8 cellular contexts compared by ENCODE assay signal in the genomic region with DNA sequence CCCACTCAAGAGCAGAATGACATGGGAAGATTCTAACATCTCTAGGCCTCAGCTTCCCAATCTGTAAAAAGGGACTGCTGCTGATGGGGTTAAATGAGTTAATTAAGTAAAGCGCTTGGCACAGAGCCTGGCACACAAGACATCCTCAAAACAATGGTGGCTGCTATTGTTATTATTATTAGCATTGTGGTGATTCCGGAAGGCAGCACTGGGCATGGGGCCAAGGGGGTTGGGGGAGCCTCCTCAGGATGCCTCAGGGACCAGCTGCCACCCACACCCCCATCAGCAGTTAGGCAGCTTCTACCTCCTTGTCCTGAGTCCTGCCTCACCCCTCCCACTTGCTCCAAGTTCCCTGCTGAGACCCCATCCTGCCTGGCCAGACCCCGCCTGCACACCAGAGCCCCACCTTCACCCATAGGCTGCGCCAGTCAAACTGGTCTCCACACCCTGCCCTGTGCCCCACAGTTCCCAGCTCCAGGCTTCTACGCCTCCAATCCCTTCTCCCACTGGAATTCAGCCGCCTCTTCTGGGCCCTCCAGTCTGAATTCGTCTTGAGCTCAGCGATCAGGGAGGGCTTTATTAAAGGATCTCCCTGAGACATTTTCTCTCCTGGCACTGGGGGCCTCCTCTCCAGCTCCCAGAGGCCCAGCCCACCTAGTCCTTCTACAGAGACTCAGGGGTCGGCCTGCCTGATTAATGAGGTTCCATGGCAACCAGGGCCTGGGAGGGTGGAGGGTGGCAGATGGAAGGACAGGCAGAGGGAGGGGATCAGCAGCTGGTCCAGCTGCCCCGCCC. TPM values are rescaled to one million over a fixed set of nuclear protein-coding genes. Genes with fewer than 3 reads are reported as not detected.
A peak's percentile ranks its signal among the peaks of the same experiment; 100 is the strongest.
DNase-seq lines count a peak whose midpoint lies in the region; ATAC-seq and TF ChIP-seq lines count a peak whose summit lies in the region.

No MANE protein-coding gene starts in this region.

- TF ChIP-seq CTCF in DND-41 (IDR thresholded peaks at IDR 0.05; ENCODE audit: borderline replicate concordance, extremely low read depth, low read length, poor library complexity, severe bottlenecking) (no peak), right atrium auricular region (IDR thresholded peaks at IDR 0.05) (no peak)

- no peaks in the 10 kb centered on the region for H3K27me3 Mint-ChIP-seq in activated naive CD8-positive, alpha-beta T cell treated with anti-CD3 and anti-CD28 coated beads, Interleukin-2, amount 50 U/mL, for 24 hours
- no peaks in the 10 kb centered on the region for H3K27me3 Mint-ChIP-seq in naive thymus-derived CD4-positive, alpha-beta T cell

- peak overlapping the region; percentile 91 for H3K27ac Mint-ChIP-seq in activated naive CD8-positive, alpha-beta T cell treated with anti-CD3 and anti-CD28 coated beads, Interleukin-2, amount 50 U/mL, for 24 hours
- peak overlapping the region in 2 of 9 donors; percentile 51 to 88 for H3K27ac Mint-ChIP-seq in naive thymus-derived CD4-positive, alpha-beta T cell

- H3K4me1 ChIP-seq in DND-41 (ENCODE audit: insufficient read depth, low read length) (peaks cover 48% of the 10 kb centered on the region), right atrium auricular region (peaks cover 0 to 35% of the 10 kb centered on the region in 2 donors)
- peaks cover 9 to 29% of the 10 kb centered on the region in 2 donors for H3K4me1 ChIP-seq in naive thymus-derived CD4-positive, alpha-beta T cell (ENCODE audit: control insufficient read depth in 2 of 2, insufficient read depth in 2 of 2, low read length in 2 of 2)

- peak overlapping the region; percentile 95 for H3K4me2 ChIP-seq in DND-41 (ENCODE audit: insufficient read depth, low read length)

- H3K4me3 ChIP-seq in DND-41 (ENCODE audit: low read depth in 1 of 2, low read length in 2 of 2) (peak overlapping the region; percentile 34 to 74), right atrium auricular region (peak overlapping the region in 1 of 2 donors; percentile 47)
- H3K4me3 ChIP-seq in naive thymus-derived CD4-positive, alpha-beta T cell (ENCODE audit: low read length), result no peak overlapping the region

- ATAC-seq in DND-41 (ENCODE audit: insufficient read depth, low read depth), result no peak
- no peak for ATAC-seq in activated naive CD8-positive, alpha-beta T cell treated with anti-CD3 and anti-CD28 coated beads, Interleukin-2, amount 50 U/mL, for 24 hours
- ATAC-seq in naive thymus-derived CD4-positive, alpha-beta T cell, result no peak

- POLR2A ChIA-PET in naive thymus-derived CD4-positive, alpha-beta T cell (lab: Charles Lee), result interaction anchor here (0.7 to 1.9 kb wide), 6 partner anchors 17 to 591 kb away, joined by 3 to 9 read pairs (median 4); a partner anchor contains a TSS

- peak overlapping the region; percentile 94 for H3K4me3 Mint-ChIP-seq in activated naive CD8-positive, alpha-beta T cell treated with anti-CD3 and anti-CD28 coated beads, Interleukin-2, amount 50 U/mL, for 24 hours
- peak overlapping the region in 9 of 10 donors; percentile 26 to 95 (median 60) for H3K4me3 Mint-ChIP-seq in naive thymus-derived CD4-positive, alpha-beta T cell

- H3K27me3 ChIP-seq in DND-41 (ENCODE audit: insufficient read depth, low read length, poor library complexity) (no peaks in the 10 kb centered on the region), right atrium auricular region (no peaks in the 10 kb centered on the region)
- no peaks in the 10 kb centered on the region for H3K27me3 ChIP-seq in naive thymus-derived CD4-positive, alpha-beta T cell (ENCODE audit: control insufficient read depth in 2 of 2, insufficient read depth in 2 of 2, low read length in 2 of 2)

- intact Hi-C loops in naive thymus-derived CD4-positive, alpha-beta T cell (cut with micrococcal nuclease), result loop anchor here in 1 of 2 donors (1.0 kb wide), 2 partner anchors 10 to 309 kb away; a partner anchor contains a TSS

- H3K9me3 ChIP-seq in DND-41 (ENCODE audit: insufficient read depth, low read length, severe bottlenecking) (no peaks in the 10 kb centered on the region), right atrium auricular region (no peaks in the 10 kb centered on the region)
- H3K9me3 ChIP-seq in naive thymus-derived CD4-positive, alpha-beta T cell (ENCODE audit: control insufficient read depth in 2 of 3, low read length in 3 of 3), result no peaks in the 10 kb centered on the region

- H3K36me3 Mint-ChIP-seq in activated naive CD8-positive, alpha-beta T cell treated with anti-CD3 and anti-CD28 coated beads, Interleukin-2, amount 50 U/mL, for 24 hours (ENCODE audit: low read depth), result peaks cover 9% of the 10 kb centered on the region
- H3K36me3 Mint-ChIP-seq in naive thymus-derived CD4-positive, alpha-beta T cell, result peaks cover 0 to 8% (median 0%) of the 10 kb centered on the region in 5 donors

- DNase-seq in DND-41, result peak; percentile 42
- peak; percentile 60 for DNase-seq in NCI-H1105 treated with DMSO at 0.1 percent for 48 hours (lab: John Stamatoyannopoulos, UW)
- no peak for DNase-seq in activated naive CD8-positive, alpha-beta T cell treated with anti-CD3 and anti-CD28 coated beads, Interleukin-2, amount 50 U/mL, for 24 hours
- no peak for DNase-seq in naive thymus-derived CD4-positive, alpha-beta T cell
- DNase-seq in HK-2 (ENCODE audit: unreplicated experiment), result no peak
- no peak for DNase-seq in activated CD8-positive, alpha-beta memory T cell treated with anti-CD3 and anti-CD28 coated beads for 24 hours
- no peak for DNase-seq in right atrium auricular region (ENCODE audit: low spot score)
- no peak for DNase-seq in stimulated activated CD4-positive, alpha-beta T cell treated with anti-CD3 and anti-CD28 coated beads, Interleukin-2, amount 100 ng/mL, for 24 hours

- peaks cover 64% of the 10 kb centered on the region for H3K79me2 ChIP-seq in DND-41 (ENCODE audit: insufficient read depth, low read length)

- H2AFZ ChIP-seq in DND-41 (ENCODE audit: low read depth, low read length), result 0 out of 2 replicates have a peak overlapping the region, but pooled peaks have one; percentile 13

- peaks cover 79% of the 10 kb centered on the region for H3K4me1 Mint-ChIP-seq in activated naive CD8-positive, alpha-beta T cell treated with anti-CD3 and anti-CD28 coated beads, Interleukin-2, amount 50 U/mL, for 24 hours
- peaks cover 7 to 79% (median 40%) of the 10 kb centered on the region in 7 donors for H3K4me1 Mint-ChIP-seq in naive thymus-derived CD4-positive, alpha-beta T cell

- peak overlapping the region; percentile 78 for H3K27ac ChIP-seq in DND-41 (ENCODE audit: low read length)
- H3K27ac ChIP-seq in naive thymus-derived CD4-positive, alpha-beta T cell (ENCODE audit: low read depth, low read length), result no peak overlapping the region
- H3K27ac ChIP-seq in right atrium auricular region, result no peak overlapping the region

- no peaks in the 10 kb centered on the region for H3K9me3 Mint-ChIP-seq in activated naive CD8-positive, alpha-beta T cell treated with anti-CD3 and anti-CD28 coated beads, Interleukin-2, amount 50 U/mL, for 24 hours
- no peaks in the 10 kb centered on the region for H3K9me3 Mint-ChIP-seq in naive thymus-derived CD4-positive, alpha-beta T cell

- H3K36me3 ChIP-seq in DND-41 (ENCODE audit: insufficient read depth, low read length) (peaks cover 56% of the 10 kb centered on the region), right atrium auricular region (no peaks in the 10 kb centered on the region)
- H3K36me3 ChIP-seq in naive thymus-derived CD4-positive, alpha-beta T cell (ENCODE audit: control insufficient read depth in 2 of 3, insufficient read depth in 3 of 3, low read length in 3 of 3), result no peaks in the 10 kb centered on the region

- H3K9ac ChIP-seq in DND-41 (ENCODE audit: low read depth, low read length), result peak overlapping the region; percentile 70

- CTCF ChIA-PET in naive thymus-derived CD4-positive, alpha-beta T cell (lab: Charles Lee), result interaction anchor here (0.6 to 1.0 kb wide), 3 partner anchors 14 to 33 kb away, joined by 3 to 4 read pairs (median 3); no protein-coding TSS in a partner anchor

- peaks cover 59% of the 10 kb centered on the region for H4K20me1 ChIP-seq in DND-41 (ENCODE audit: insufficient read depth, low read length)

RNA-seq across cellular contexts. Expression of a gene that starts 1.5 kb away (rescaled TPM):
- total RNA-seq in naive thymus-derived CD4-positive, alpha-beta T cell, result 10 to 100 TPM in 1 of 5 experiments, 1 to 10 TPM in 3, under 1 TPM in 1; 0.98 to 61.6 (median 1.6) TPM
- polyA plus RNA-seq in naive thymus-derived CD4-positive, alpha-beta T cell, result under 1 TPM in 1 of 2 donors, not detected in 1; 0.46 TPM
- total RNA-seq in right atrium auricular region, result under 1 TPM; 0.31 to 0.33 TPM

RNA-seq across cellular contexts. Expression of a gene that starts 10.5 kb away (rescaled TPM):
- total RNA-seq in naive thymus-derived CD4-positive, alpha-beta T cell, result 10 to 100 TPM; 10.8 to 46.8 (median 16.3) TPM
- 1 to 10 TPM; 2.3 to 2.7 TPM for polyA plus RNA-seq in naive thymus-derived CD4-positive, alpha-beta T cell
- total RNA-seq in right atrium auricular region, result 10 to 100 TPM; 81.7 to 88.4 TPM

RNA-seq across cellular contexts. Expression of a gene that starts 18.0 kb away (rescaled TPM):
- 1 to 10 TPM in 4 of 5 experiments, under 1 TPM in 1; 0.66 to 4.9 (median 3.2) TPM for total RNA-seq in naive thymus-derived CD4-positive, alpha-beta T cell
- 1 to 10 TPM; 2.0 to 4.4 TPM for polyA plus RNA-seq in naive thymus-derived CD4-positive, alpha-beta T cell
- total RNA-seq in right atrium auricular region, result under 1 TPM; 0.33 to 0.79 TPM

RNA-seq across cellular contexts. Expression of a gene that starts 22.6 kb away (rescaled TPM):
- total RNA-seq in naive thymus-derived CD4-positive, alpha-beta T cell, result under 1 TPM in 4 of 5 experiments, not detected in 1; 0.17 to 0.79 (median 0.30) TPM
- polyA plus RNA-seq in naive thymus-derived CD4-positive, alpha-beta T cell, result under 1 TPM in 1 of 2 donors, not detected in 1; 0.20 TPM
- total RNA-seq in right atrium auricular region, result not detected

RNA-seq across cellular contexts. Expression of a gene that starts 35.4 kb away (rescaled TPM):
- 10 to 100 TPM in 3 of 5 experiments, 1 to 10 TPM in 2; 4.5 to 14.3 (median 10.1) TPM for total RNA-seq in naive thymus-derived CD4-positive, alpha-beta T cell
- 10 to 100 TPM in 1 of 2 donors, 1 to 10 TPM in 1; 9.1 to 18.7 TPM for polyA plus RNA-seq in naive thymus-derived CD4-positive, alpha-beta T cell
- 1 to 10 TPM; 4.5 to 9.8 TPM for total RNA-seq in right atrium auricular region

Comparison
In these comparisons a context has a peak if more than half of its experiments do, and no peak if none do; other contexts are left out.
1. DNase-seq: peak in DND-41 (single experiment) and NCI-H1105 treated with DMSO at 0.1 percent for 48 hours (single experiment); none in activated naive CD8-positive, alpha-beta T cell treated with anti-CD3 and anti-CD28 coated beads, Interleukin-2, amount 50 U/mL, for 24 hours (single experiment), naive thymus-derived CD4-positive, alpha-beta T cell (0 of 9), HK-2 (single experiment), activated CD8-positive, alpha-beta memory T cell treated with anti-CD3 and anti-CD28 coated beads for 24 hours (single experiment), right atrium auricular region (single experiment) and stimulated activated CD4-positive, alpha-beta T cell treated with anti-CD3 and anti-CD28 coated beads, Interleukin-2, amount 100 ng/mL, for 24 hours (0 of 2).